Comparison of ENCODE assay signal across 8 cellular contexts in the genomic region with DNA sequence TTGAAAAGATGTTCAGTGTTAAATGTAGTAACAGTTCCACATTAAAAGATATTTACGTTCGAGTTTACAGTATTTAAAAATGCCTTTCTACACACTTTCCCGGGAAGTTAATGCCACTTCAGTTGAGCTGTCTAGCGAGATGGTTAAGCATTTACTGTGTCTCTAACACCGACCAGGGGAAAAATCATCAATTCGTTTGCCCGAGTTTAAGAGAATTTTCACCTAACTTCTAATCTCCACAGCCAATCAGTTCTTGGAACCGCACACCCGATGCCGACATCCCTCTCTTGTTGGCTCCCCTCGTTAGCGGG. TPM values are rescaled to one million over a fixed set of nuclear protein-coding genes. Genes with fewer than 3 reads are reported as not detected.
DNase-seq lines count a peak whose midpoint lies in the region; ATAC-seq and TF ChIP-seq lines count a peak whose summit lies in the region.

No MANE protein-coding gene starts in this region.

- peaks cover 46 to 68% (median 60%) of the 10 kb centered on the region in 10 experiments for H3K4me1 ChIP-seq in BLaER1 treated with 17β-estradiol and CSF1 and Interleukin-3, amounts not matched to agents 10 nM and 100 nM

- H3K4me3 ChIP-seq in BLaER1 treated with 17β-estradiol and CSF1 and Interleukin-3, amounts not matched to agents 10 nM and 100 nM = peak overlapping the region; percentile 67 to 94 (median 86)

- H3K9me3 ChIP-seq in BLaER1 treated with 17β-estradiol and CSF1 and Interleukin-3, amounts not matched to agents 10 nM and 100 nM (replicated peaks in 1 of 11) = 0 out of 22 replicates have a peak, but pooled peaks cover 0 to 4% (median 0%) of the 10 kb centered on the region in 11 experiments

- peak overlapping the region; percentile 78 to 96 (median 90) for H3K4me2 ChIP-seq in BLaER1 treated with 17β-estradiol and CSF1 and Interleukin-3, amounts not matched to agents 10 nM and 100 nM

- H3K9ac ChIP-seq in BLaER1 treated with 17β-estradiol and CSF1 and Interleukin-3, amounts not matched to agents 10 nM and 100 nM = peak overlapping the region; percentile 90 to 96 (median 95); a peak in 21 of 22 replicates

- peaks cover 36 to 44% (median 42%) of the 10 kb centered on the region in 11 experiments; a peak in 21 of 22 replicates for H4K20me1 ChIP-seq in BLaER1 treated with 17β-estradiol and CSF1 and Interleukin-3, amounts not matched to agents 10 nM and 100 nM

- no peaks in the 10 kb centered on the region for H3K9me3 Mint-ChIP-seq in natural killer cell

- ATAC-seq in natural killer cell = peak in 1 of 3 donors; percentile 0
- no peak for ATAC-seq in GM21825 (IDR thresholded peaks at IDR 0.05; ENCODE audit: unreplicated experiment)

- peak; percentile 65 for DNase-seq in KG1 (lab: John Stamatoyannopoulos, UW)
- no peak for DNase-seq in natural killer cell
- no peak for DNase-seq in NAMALWA (ENCODE audit: low spot score)
- no peak for DNase-seq in Kasumi-1 (lab: John Stamatoyannopoulos, UW)
- DNase-seq in stimulated activated CD4-positive, alpha-beta T cell treated with anti-CD3 and anti-CD28 coated beads, Interleukin-15, amount 100 ng/mL, for 24 hours = no peak

- H3K27ac Mint-ChIP-seq in natural killer cell = peak overlapping the region; percentile 97 to 99

- H3K4me1 Mint-ChIP-seq in natural killer cell = peaks cover 58 to 70% of the 10 kb centered on the region in 2 donors

- TF ChIP-seq CTCF in natural killer cell (IDR thresholded peaks at IDR 0.05) = no peak

- peaks cover 0 to 26% (median 21%) of the 10 kb centered on the region in 11 experiments; a peak in 19 of 22 replicates for H3K36me3 ChIP-seq in BLaER1 treated with 17β-estradiol and CSF1 and Interleukin-3, amounts not matched to agents 10 nM and 100 nM

- H3K27me3 Mint-ChIP-seq in natural killer cell (ENCODE audit: low read depth in 2 of 2) = no peaks in the 10 kb centered on the region

- H3K27ac ChIP-seq in BLaER1 treated with 17β-estradiol and CSF1 and Interleukin-3, amounts not matched to agents 10 nM and 100 nM = peak overlapping the region; percentile 93 to 97 (median 95); a peak in 21 of 22 replicates
- peak overlapping the region; percentile 92 for H3K27ac ChIP-seq in cingulate gyrus (ENCODE audit: low read depth, low read length)

- no peaks in the 10 kb centered on the region for H3K36me3 Mint-ChIP-seq in natural killer cell

- no peaks in the 10 kb centered on the region for H3K27me3 ChIP-seq in BLaER1 treated with 17β-estradiol and CSF1 and Interleukin-3, amounts not matched to agents 10 nM and 100 nM

- peak overlapping the region; percentile 96 for H3K4me3 Mint-ChIP-seq in natural killer cell

- intact Hi-C loops in natural killer cell (cut with micrococcal nuclease) = loop anchor here (5.0 kb wide), 1 partner anchor 117 kb away; a partner anchor contains a TSS

RNA-seq across cellular contexts. Expression of a gene that starts 58.2 kb away (rescaled TPM):
- total RNA-seq in natural killer cell = not detected
